Comparison of ENCODE assay signal across 8 cellular contexts in genomic region chr6:135423649-135424128, GRCh38.
DNase-seq lines count a peak whose midpoint lies in the region; TF ChIP-seq lines count a peak whose summit lies in the region.

No MANE protein-coding gene starts in this region.

- no peak overlapping the region for H4K8ac ChIP-seq in H9 (replicated peaks; ENCODE audit: insufficient read length, low read depth, low read length)

- H3K27ac ChIP-seq in 22Rv1: no peak overlapping the region
- no peak overlapping the region for H3K27ac ChIP-seq in H9 (ENCODE audit: insufficient read length, low read depth, low read length)
- H3K27ac ChIP-seq in Karpas-422 (ENCODE audit: low read length): no peak overlapping the region

- no peaks in the 10 kb centered on the region for H3K79me2 ChIP-seq in H9 (ENCODE audit: insufficient read depth, low read length)
- H3K79me2 ChIP-seq in Karpas-422 (ENCODE audit: low read length): no peaks in the 10 kb centered on the region

- no peaks in the 10 kb centered on the region for H4K20me1 ChIP-seq in H9 (ENCODE audit: control insufficient read depth, insufficient read depth, insufficient read length)
- H4K20me1 ChIP-seq in Karpas-422 (ENCODE audit: insufficient read depth, low read depth, low read length): no peaks in the 10 kb centered on the region

- no peak overlapping the region for H3K9ac ChIP-seq in H9 (ENCODE audit: extremely low read depth, insufficient read length, low read length)
- H3K9ac ChIP-seq in Karpas-422 (ENCODE audit: low read length): no peak overlapping the region

- no peak overlapping the region for H4K5ac ChIP-seq in H9 (ENCODE audit: insufficient read length, low read depth, low read length)

- H2AFZ ChIP-seq in H9 (ENCODE audit: low read length) (no peak overlapping the region), Karpas-422 (ENCODE audit: low read length) (no peak overlapping the region)

- DNase-seq in GM03348 (ENCODE audit: low spot score) (peak; percentile 52), H9 (no peak), Karpas-422 (peak; percentile 81), SK-N-DZ (ENCODE audit: low spot score) (peak; percentile 11), erythroblast (lab: John Stamatoyannopoulos, UW) (peak; percentile 64 to 71), nephron progenitor cell (no peak)
- no peak for DNase-seq in stimulated activated CD4-positive, alpha-beta T cell treated with anti-CD3 and anti-CD28 coated beads, Interleukin-4, amount 100 ng/mL, for 24 hours

- H3K4me1 ChIP-seq in H9 (ENCODE audit: insufficient read depth, low read length): no peaks in the 10 kb centered on the region
- peaks cover 9% of the 10 kb centered on the region for H3K4me1 ChIP-seq in Karpas-422 (ENCODE audit: low read length)

- no peaks in the 10 kb centered on the region for H3K36me3 Mint-ChIP-seq in H9 (ENCODE audit: insufficient read depth in 1 of 3, low read depth in 3 of 3)
- H3K36me3 Mint-ChIP-seq in nephron progenitor cell (ENCODE audit: low read depth): no peaks in the 10 kb centered on the region

- no peaks in the 10 kb centered on the region for H3K36me3 ChIP-seq in Karpas-422 (ENCODE audit: insufficient read depth, low read length)

- H2BK20ac ChIP-seq in H9 (ENCODE audit: low read depth, low read length, poor library complexity, severe bottlenecking): no peak overlapping the region

- TF ChIP-seq POLR2A in erythroblast (IDR thresholded peaks at IDR 0.05; ENCODE audit: low read length): no peak

- peak; percentile 87 for TF ChIP-seq CTCF in 22Rv1 (IDR thresholded peaks at IDR 0.05)
- peak; percentile 86 for TF ChIP-seq CTCF in H9 (conservative IDR thresholded peaks at IDR 0.05)
- peak; percentile 67 for TF ChIP-seq CTCF in nephron progenitor cell (IDR thresholded peaks at IDR 0.05)

- H3K9me3 ChIP-seq in H9 (ENCODE audit: control insufficient read depth, low read depth, low read length): no peaks in the 10 kb centered on the region
- no peaks in the 10 kb centered on the region for H3K9me3 ChIP-seq in Karpas-422 (ENCODE audit: low read length)

- no peak overlapping the region for H3T11ph ChIP-seq in H9 (ENCODE audit: low read length)

- no peak overlapping the region for H3K4me3 Mint-ChIP-seq in H9
- H3K4me3 Mint-ChIP-seq in nephron progenitor cell: no peak overlapping the region

- H4K91ac ChIP-seq in H9 (ENCODE audit: insufficient read length, low read depth, low read length): no peak overlapping the region

- H3K23ac ChIP-seq in H9 (ENCODE audit: insufficient read length, low read depth, low read length): no peak overlapping the region

- H3K79me1 ChIP-seq in H9 (ENCODE audit: insufficient read depth, low read depth, low read length, poor library complexity, severe bottlenecking): no peaks in the 10 kb centered on the region

- no peak overlapping the region for H2BK120ac ChIP-seq in H9 (ENCODE audit: low read depth, low read length, poor library complexity, severe bottlenecking)

- no peak overlapping the region for H2BK15ac ChIP-seq in H9 (ENCODE audit: low read depth, low read length)

- H3K56ac ChIP-seq in H9 (ENCODE audit: insufficient read length, low read depth, low read length): no peak overlapping the region

- no CpG with 5 or more reads among the region's 2 CpGs for WGBS in H9 (ENCODE audit: extremely low coverage, insufficient read length, low lambda C conversion rate)

- no peaks in the 10 kb centered on the region for H3K23me2 ChIP-seq in H9 (ENCODE audit: insufficient read length, low read depth, low read length, poor library complexity, severe bottlenecking)

- H3K14ac ChIP-seq in H9 (ENCODE audit: insufficient read depth, low read length): no peak overlapping the region

- H3K4ac ChIP-seq in H9 (ENCODE audit: low read depth, low read length): no peak overlapping the region

- H3K4me3 ChIP-seq in Karpas-422 (ENCODE audit: low read length): no peak overlapping the region

- no peak overlapping the region for H2BK12ac ChIP-seq in H9 (ENCODE audit: insufficient read length, low read depth, low read length)

- no peaks in the 10 kb centered on the region for H3K27me3 Mint-ChIP-seq in H9 (ENCODE audit: low read depth)
- H3K27me3 Mint-ChIP-seq in nephron progenitor cell (ENCODE audit: low read depth, poor library complexity): no peaks in the 10 kb centered on the region

- H3K9me3 Mint-ChIP-seq in H9 (no peaks in the 10 kb centered on the region), nephron progenitor cell (no peaks in the 10 kb centered on the region)

- H2AK5ac ChIP-seq in H9 (ENCODE audit: insufficient read length, low read length): no peak overlapping the region

- no peak overlapping the region for H2BK5ac ChIP-seq in H9 (ENCODE audit: insufficient read length, low read length)

- no peak overlapping the region for H3K4me2 ChIP-seq in H9 (ENCODE audit: insufficient read depth, insufficient read length, low read length)
- no peak overlapping the region for H3K4me2 ChIP-seq in Karpas-422 (ENCODE audit: low read depth, low read length, poor library complexity, severe bottlenecking)

- no peaks in the 10 kb centered on the region for H3K27me3 ChIP-seq in H9 (ENCODE audit: insufficient read depth, low read length)
- H3K27me3 ChIP-seq in Karpas-422 (ENCODE audit: low read length): no peaks in the 10 kb centered on the region

- no peak overlapping the region for H3K18ac ChIP-seq in H9 (ENCODE audit: insufficient read length, low read depth, low read length)

- H3K27ac Mint-ChIP-seq in H9 (0 out of 7 replicates have a peak overlapping the region, but pooled peaks of 1 of the 3 experiments have one; percentile 36), nephron progenitor cell (no peak overlapping the region)

- no peaks in the 10 kb centered on the region for H3K9me2 ChIP-seq in Karpas-422 (replicated peaks; ENCODE audit: insufficient read depth, low read length)

- peaks cover 5 to 14% of the 10 kb centered on the region in 2 experiments for H3K4me1 Mint-ChIP-seq in H9
- H3K4me1 Mint-ChIP-seq in nephron progenitor cell: no peaks in the 10 kb centered on the region

Comparison
In these comparisons a context has a peak if more than half of its experiments do, and no peak if none do; other contexts are left out.
1. DNase-seq: peak in GM03348 (single experiment), Karpas-422 (single experiment), SK-N-DZ (single experiment) and erythroblast (2 of 2); none in H9 (single experiment), nephron progenitor cell (single experiment) and stimulated activated CD4-positive, alpha-beta T cell treated with anti-CD3 and anti-CD28 coated beads, Interleukin-4, amount 100 ng/mL, for 24 hours (single experiment).
2. Peak in every context shown above with its lines, with median percentiles within 50 percentile points of each other: CTCF ChIP-seq.